In genomic region chr16:57041182-57042156, GRCh38 we compare ENCODE assay signal across 1 cellular context.
TF ChIP-seq lines count a peak whose summit lies in the region.

No MANE protein-coding gene starts in this region.

TF ChIP-seq in GM12878, 131 proteins besides CTCF, POLR2A, EP300 and RAD21 (continued from another document):
- TF ChIP-seq, protein P1, sequence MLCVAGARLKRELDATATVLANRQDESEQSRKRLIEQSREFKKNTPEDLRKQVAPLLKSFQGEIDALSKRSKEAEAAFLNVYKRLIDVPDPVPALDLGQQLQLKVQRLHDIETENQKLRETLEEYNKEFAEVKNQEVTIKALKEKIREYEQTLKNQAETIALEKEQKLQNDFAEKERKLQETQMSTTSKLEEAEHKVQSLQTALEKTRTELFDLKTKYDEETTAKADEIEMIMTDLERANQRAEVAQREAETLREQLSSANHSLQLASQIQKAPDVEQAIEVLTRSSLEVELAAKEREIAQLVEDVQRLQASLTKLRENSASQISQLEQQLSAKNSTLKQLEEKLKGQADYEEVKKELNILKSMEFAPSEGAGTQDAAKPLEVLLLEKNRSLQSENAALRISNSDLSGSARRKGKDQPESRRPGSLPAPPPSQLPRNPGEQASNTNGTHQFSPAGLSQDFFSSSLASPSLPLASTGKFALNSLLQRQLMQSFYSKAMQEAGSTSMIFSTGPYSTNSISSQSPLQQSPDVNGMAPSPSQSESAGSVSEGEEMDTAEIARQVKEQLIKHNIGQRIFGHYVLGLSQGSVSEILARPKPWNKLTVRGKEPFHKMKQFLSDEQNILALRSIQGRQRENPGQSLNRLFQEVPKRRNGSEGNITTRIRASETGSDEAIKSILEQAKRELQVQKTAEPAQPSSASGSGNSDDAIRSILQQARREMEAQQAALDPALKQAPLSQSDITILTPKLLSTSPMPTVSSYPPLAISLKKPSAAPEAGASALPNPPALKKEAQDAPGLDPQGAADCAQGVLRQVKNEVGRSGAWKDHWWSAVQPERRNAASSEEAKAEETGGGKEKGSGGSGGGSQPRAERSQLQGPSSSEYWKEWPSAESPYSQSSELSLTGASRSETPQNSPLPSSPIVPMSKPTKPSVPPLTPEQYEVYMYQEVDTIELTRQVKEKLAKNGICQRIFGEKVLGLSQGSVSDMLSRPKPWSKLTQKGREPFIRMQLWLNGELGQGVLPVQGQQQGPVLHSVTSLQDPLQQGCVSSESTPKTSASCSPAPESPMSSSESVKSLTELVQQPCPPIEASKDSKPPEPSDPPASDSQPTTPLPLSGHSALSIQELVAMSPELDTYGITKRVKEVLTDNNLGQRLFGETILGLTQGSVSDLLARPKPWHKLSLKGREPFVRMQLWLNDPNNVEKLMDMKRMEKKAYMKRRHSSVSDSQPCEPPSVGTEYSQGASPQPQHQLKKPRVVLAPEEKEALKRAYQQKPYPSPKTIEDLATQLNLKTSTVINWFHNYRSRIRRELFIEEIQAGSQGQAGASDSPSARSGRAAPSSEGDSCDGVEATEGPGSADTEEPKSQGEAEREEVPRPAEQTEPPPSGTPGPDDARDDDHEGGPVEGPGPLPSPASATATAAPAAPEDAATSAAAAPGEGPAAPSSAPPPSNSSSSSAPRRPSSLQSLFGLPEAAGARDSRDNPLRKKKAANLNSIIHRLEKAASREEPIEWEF (IDR thresholded peaks at IDR 0.05; ENCODE audit: insufficient replicate concordance, low read depth, low read length) = no peak
- TF ChIP-seq NFYA (IDR thresholded peaks at IDR 0.05; ENCODE audit: borderline replicate concordance, low read depth, low read length) = no peak
- TF ChIP-seq MEF2A (IDR thresholded peaks at IDR 0.05; ENCODE audit: insufficient read depth, low read depth, low read length) = no peak
- no peak for TF ChIP-seq TCF3 (IDR thresholded peaks at IDR 0.05; ENCODE audit: borderline replicate concordance, insufficient read depth, low read depth, low read length)
- TF ChIP-seq SP1 (IDR thresholded peaks at IDR 0.05; ENCODE audit: low read depth, low read length) = no peak
